Comparison of ENCODE assay signal across 22 cellular contexts in the genomic region with DNA sequence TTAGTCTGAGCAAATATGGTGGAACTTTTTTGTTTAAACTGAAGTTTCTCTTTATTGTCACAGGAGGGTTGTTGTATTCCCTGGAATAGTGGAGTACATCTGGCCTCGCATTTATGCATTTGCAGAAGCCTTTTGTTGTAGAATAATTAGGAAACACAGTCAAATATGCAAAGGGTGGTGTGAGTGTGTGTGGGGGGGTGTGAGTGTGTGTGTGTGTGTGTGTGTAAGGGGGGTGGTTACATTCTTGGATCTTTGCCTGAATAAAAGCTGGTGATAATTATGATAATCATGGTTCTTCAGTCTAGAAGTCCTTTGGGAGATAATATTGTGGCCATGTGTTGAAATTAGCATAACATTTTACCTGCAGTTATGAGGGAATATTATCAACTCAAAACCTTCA.
DNase-seq lines count a peak whose midpoint lies in the region; ATAC-seq and TF ChIP-seq lines count a peak whose summit lies in the region.
"Had no signal": no experiment of that assay in that cellular context is flagged by ENCODE, and none has a peak within 500 bp of the region (broad histone marks: within the 10 kb centered on the region; RNA-seq: fewer than 3 reads in every experiment).

No MANE protein-coding gene starts in this region.

- H3K4me3 Mint-ChIP-seq in progenitor cell of endocrine pancreas (ENCODE audit: low read depth): no peak overlapping the region
- no peak overlapping the region for H3K4me3 Mint-ChIP-seq in activated naive CD8-positive, alpha-beta T cell treated with anti-CD3 and anti-CD28 coated beads, Interleukin-2, amount 50 U/mL, for 24 hours
- no peak overlapping the region for H3K4me3 Mint-ChIP-seq in stimulated activated naive CD8-positive, alpha-beta T cell treated with anti-CD3 and anti-CD28 coated beads, Interleukin-15, amount 100 ng/mL, for 72 hours
- H3K4me3 Mint-ChIP-seq: CD4-positive, alpha-beta T cell; GM23338; H9; T-helper 17 cell had no signal

- H3K27ac ChIP-seq in HEK293 (ENCODE audit: extremely low read depth, low read depth, low read length) (no peak overlapping the region), VCaP (peak overlapping the region; percentile 79)
- H3K27ac ChIP-seq: BLaER1 treated with 17β-estradiol and CSF1 and Interleukin-3, amounts not matched to agents 10 nM and 100 nM; KMS-11 had no signal

- no peak overlapping the region for H3K4me3 ChIP-seq in HEK293 (ENCODE audit: low read depth, low read length)
- H3K4me3 ChIP-seq: BLaER1 treated with 17β-estradiol and CSF1 and Interleukin-3, amounts not matched to agents 10 nM and 100 nM; GM23338 had no signal

- CTCF ChIA-PET in HEK293 (lab: Yijun Ruan, JAX): interaction anchor here (0.6 to 1.1 kb wide), 2 partner anchors 8 to 553 kb away, joined by 3 to 6 read pairs; no protein-coding TSS in a partner anchor

- TF ChIP-seq CTCF in HEK293 (tag by site-specific recombination; IDR thresholded peaks at IDR 0.05) (no peak), VCaP (conservative IDR thresholded peaks at IDR 0.05) (no peak), progenitor cell of endocrine pancreas (IDR thresholded peaks at IDR 0.05; ENCODE audit: unreplicated experiment) (no peak)

- no peaks in the 10 kb centered on the region for H3K36me3 Mint-ChIP-seq in progenitor cell of endocrine pancreas (ENCODE audit: insufficient read depth)
- no peaks in the 10 kb centered on the region for H3K36me3 Mint-ChIP-seq in activated naive CD8-positive, alpha-beta T cell treated with anti-CD3 and anti-CD28 coated beads, Interleukin-2, amount 50 U/mL, for 24 hours (ENCODE audit: low read depth)

- H3K27me3 Mint-ChIP-seq in progenitor cell of endocrine pancreas: no peaks in the 10 kb centered on the region
- H3K27me3 Mint-ChIP-seq in activated naive CD8-positive, alpha-beta T cell treated with anti-CD3 and anti-CD28 coated beads, Interleukin-2, amount 50 U/mL, for 24 hours: peaks cover 1% of the 10 kb centered on the region
- no peaks in the 10 kb centered on the region for H3K27me3 Mint-ChIP-seq in stimulated activated naive CD8-positive, alpha-beta T cell treated with anti-CD3 and anti-CD28 coated beads, Interleukin-15, amount 100 ng/mL, for 72 hours
- H3K27me3 Mint-ChIP-seq: CD4-positive, alpha-beta T cell had no signal

- ATAC-seq in activated naive CD8-positive, alpha-beta T cell treated with anti-CD3 and anti-CD28 coated beads, Interleukin-2, amount 50 U/mL, for 24 hours: no peak
- no peak for ATAC-seq in stimulated activated naive CD8-positive, alpha-beta T cell treated with anti-CD3 and anti-CD28 coated beads, Interleukin-15, amount 100 ng/mL, for 72 hours
- ATAC-seq: GM23338, SK-N-SH treated with all-trans-retinoic acid at 6 μM for 48 hours, T-helper 17 cell had no signal

- DNase-seq in NCI-H1436 (lab: John Stamatoyannopoulos, UW) (peak; percentile 63), NCI-H1436 treated with DMSO at 0.1 percent for 48 hours (lab: John Stamatoyannopoulos, UW) (no peak), NCI-H146 treated with DMSO at 0.1 percent for 48 hours (lab: John Stamatoyannopoulos, UW; ENCODE audit: unreplicated experiment) (peak; percentile 43), progenitor cell of endocrine pancreas (ENCODE audit: low spot score, unreplicated experiment) (no peak)
- DNase-seq in activated naive CD8-positive, alpha-beta T cell treated with anti-CD3 and anti-CD28 coated beads, Interleukin-2, amount 50 U/mL, for 24 hours: no peak
- no peak for DNase-seq in stimulated activated naive CD8-positive, alpha-beta T cell treated with anti-CD3 and anti-CD28 coated beads, Interleukin-15, amount 100 ng/mL, for 72 hours
- DNase-seq: AML-193; CD4-positive, alpha-beta T cell; GF-D8; H9; IMR-90; NCI-H1048; NCI-H2081 treated with DMSO at 0.1 percent for 48 hours; NCI-H2227 treated with DMSO at 0.1 percent for 48 hours; NK-92 treated with Interleukin-12 subunit alpha and Interleukin-12 subunit beta, amount 100 ng/mL, for 24 hours; T-helper 17 cell had no signal

- H3K27ac Mint-ChIP-seq in progenitor cell of endocrine pancreas: no peak overlapping the region
- H3K27ac Mint-ChIP-seq in activated naive CD8-positive, alpha-beta T cell treated with anti-CD3 and anti-CD28 coated beads, Interleukin-2, amount 50 U/mL, for 24 hours: no peak overlapping the region
- H3K27ac Mint-ChIP-seq in stimulated activated naive CD8-positive, alpha-beta T cell treated with anti-CD3 and anti-CD28 coated beads, Interleukin-15, amount 100 ng/mL, for 72 hours: no peak overlapping the region
- H3K27ac Mint-ChIP-seq: CD4-positive, alpha-beta T cell; GM23338; H9; T-helper 17 cell had no signal

- H3K4me1 ChIP-seq in HEK293 (ENCODE audit: control insufficient read depth, insufficient read depth, low read length): no peaks in the 10 kb centered on the region
- H3K4me1 ChIP-seq: BLaER1 treated with 17β-estradiol and CSF1 and Interleukin-3, amounts not matched to agents 10 nM and 100 nM had no signal

- H3K4me1 Mint-ChIP-seq in progenitor cell of endocrine pancreas (ENCODE audit: low read depth): no peaks in the 10 kb centered on the region
- peaks cover 9% of the 10 kb centered on the region for H3K4me1 Mint-ChIP-seq in activated naive CD8-positive, alpha-beta T cell treated with anti-CD3 and anti-CD28 coated beads, Interleukin-2, amount 50 U/mL, for 24 hours
- peaks cover 9% of the 10 kb centered on the region for H3K4me1 Mint-ChIP-seq in stimulated activated naive CD8-positive, alpha-beta T cell treated with anti-CD3 and anti-CD28 coated beads, Interleukin-15, amount 100 ng/mL, for 72 hours

- H3K9me3 ChIP-seq in HEK293 (ENCODE audit: control insufficient read depth, insufficient read depth, low read depth, low read length): no peaks in the 10 kb centered on the region
- H3K9me3 ChIP-seq: BLaER1 treated with 17β-estradiol and CSF1 and Interleukin-3, amounts not matched to agents 10 nM and 100 nM had no signal

- H3K36me3 ChIP-seq in HEK293 (ENCODE audit: control insufficient read depth in 2 of 2, insufficient read depth in 1 of 2, low read length in 2 of 2): no peaks in the 10 kb centered on the region
- H3K36me3 ChIP-seq: BLaER1 treated with 17β-estradiol and CSF1 and Interleukin-3, amounts not matched to agents 10 nM and 100 nM had no signal

- POLR2A ChIA-PET in HEK293 (lab: Yijun Ruan, JAX): interaction anchor here (0.6 kb wide), 1 partner anchor 1883 kb away, joined by 3 read pairs; no protein-coding TSS in a partner anchor

- H3K9me3 Mint-ChIP-seq in progenitor cell of endocrine pancreas (ENCODE audit: low read depth): no peaks in the 10 kb centered on the region
- no peaks in the 10 kb centered on the region for H3K9me3 Mint-ChIP-seq in activated naive CD8-positive, alpha-beta T cell treated with anti-CD3 and anti-CD28 coated beads, Interleukin-2, amount 50 U/mL, for 24 hours
- H3K9me3 Mint-ChIP-seq in stimulated activated naive CD8-positive, alpha-beta T cell treated with anti-CD3 and anti-CD28 coated beads, Interleukin-15, amount 100 ng/mL, for 72 hours: no peaks in the 10 kb centered on the region
- H3K9me3 Mint-ChIP-seq: CD4-positive, alpha-beta T cell; GM23338; H9 had no signal

TF ChIP-seq in HEK293, 187 proteins besides CTCF, POLR2A, EP300 and RAD21:
- no peak for TF ChIP-seq ZNF624 (tag by site-specific recombination; IDR thresholded peaks at IDR 0.05)
- TF ChIP-seq, protein P1, sequence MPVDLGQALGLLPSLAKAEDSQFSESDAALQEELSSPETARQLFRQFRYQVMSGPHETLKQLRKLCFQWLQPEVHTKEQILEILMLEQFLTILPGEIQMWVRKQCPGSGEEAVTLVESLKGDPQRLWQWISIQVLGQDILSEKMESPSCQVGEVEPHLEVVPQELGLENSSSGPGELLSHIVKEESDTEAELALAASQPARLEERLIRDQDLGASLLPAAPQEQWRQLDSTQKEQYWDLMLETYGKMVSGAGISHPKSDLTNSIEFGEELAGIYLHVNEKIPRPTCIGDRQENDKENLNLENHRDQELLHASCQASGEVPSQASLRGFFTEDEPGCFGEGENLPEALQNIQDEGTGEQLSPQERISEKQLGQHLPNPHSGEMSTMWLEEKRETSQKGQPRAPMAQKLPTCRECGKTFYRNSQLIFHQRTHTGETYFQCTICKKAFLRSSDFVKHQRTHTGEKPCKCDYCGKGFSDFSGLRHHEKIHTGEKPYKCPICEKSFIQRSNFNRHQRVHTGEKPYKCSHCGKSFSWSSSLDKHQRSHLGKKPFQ (tag by site-specific recombination; IDR thresholded peaks at IDR 0.05): peak; percentile 46; the same call in 1 of the 2 replicates
- no peak for TF ChIP-seq ZNF549 (tag by site-specific recombination; IDR thresholded peaks at IDR 0.05)
- TF ChIP-seq GFI1B (tag by site-specific recombination; IDR thresholded peaks at IDR 0.05): no peak
- TF ChIP-seq, protein P2, sequence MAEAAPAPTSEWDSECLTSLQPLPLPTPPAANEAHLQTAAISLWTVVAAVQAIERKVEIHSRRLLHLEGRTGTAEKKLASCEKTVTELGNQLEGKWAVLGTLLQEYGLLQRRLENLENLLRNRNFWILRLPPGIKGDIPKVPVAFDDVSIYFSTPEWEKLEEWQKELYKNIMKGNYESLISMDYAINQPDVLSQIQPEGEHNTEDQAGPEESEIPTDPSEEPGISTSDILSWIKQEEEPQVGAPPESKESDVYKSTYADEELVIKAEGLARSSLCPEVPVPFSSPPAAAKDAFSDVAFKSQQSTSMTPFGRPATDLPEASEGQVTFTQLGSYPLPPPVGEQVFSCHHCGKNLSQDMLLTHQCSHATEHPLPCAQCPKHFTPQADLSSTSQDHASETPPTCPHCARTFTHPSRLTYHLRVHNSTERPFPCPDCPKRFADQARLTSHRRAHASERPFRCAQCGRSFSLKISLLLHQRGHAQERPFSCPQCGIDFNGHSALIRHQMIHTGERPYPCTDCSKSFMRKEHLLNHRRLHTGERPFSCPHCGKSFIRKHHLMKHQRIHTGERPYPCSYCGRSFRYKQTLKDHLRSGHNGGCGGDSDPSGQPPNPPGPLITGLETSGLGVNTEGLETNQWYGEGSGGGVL (tag by site-specific recombination; IDR thresholded peaks at IDR 0.05): peak; percentile 37; the same call in 1 of the 2 replicates
- TF ChIP-seq, protein P3, sequence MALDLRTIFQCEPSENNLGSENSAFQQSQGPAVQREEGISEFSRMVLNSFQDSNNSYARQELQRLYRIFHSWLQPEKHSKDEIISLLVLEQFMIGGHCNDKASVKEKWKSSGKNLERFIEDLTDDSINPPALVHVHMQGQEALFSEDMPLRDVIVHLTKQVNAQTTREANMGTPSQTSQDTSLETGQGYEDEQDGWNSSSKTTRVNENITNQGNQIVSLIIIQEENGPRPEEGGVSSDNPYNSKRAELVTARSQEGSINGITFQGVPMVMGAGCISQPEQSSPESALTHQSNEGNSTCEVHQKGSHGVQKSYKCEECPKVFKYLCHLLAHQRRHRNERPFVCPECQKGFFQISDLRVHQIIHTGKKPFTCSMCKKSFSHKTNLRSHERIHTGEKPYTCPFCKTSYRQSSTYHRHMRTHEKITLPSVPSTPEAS (tag by site-specific recombination; IDR thresholded peaks at IDR 0.05): peak; percentile 77

Comparison
In these comparisons a context has a peak if more than half of its experiments do, and no peak if none do; other contexts are left out.
1. DNase-seq: peak in NCI-H1436 (single experiment) and NCI-H146 treated with DMSO at 0.1 percent for 48 hours (single experiment); none in NCI-H1436 treated with DMSO at 0.1 percent for 48 hours (single experiment), progenitor cell of endocrine pancreas (single experiment), activated naive CD8-positive, alpha-beta T cell treated with anti-CD3 and anti-CD28 coated beads, Interleukin-2, amount 50 U/mL, for 24 hours (single experiment) and stimulated activated naive CD8-positive, alpha-beta T cell treated with anti-CD3 and anti-CD28 coated beads, Interleukin-15, amount 100 ng/mL, for 72 hours (0 of 2).